ENCODE assay signal across 12 cellular contexts in the genomic region with DNA sequence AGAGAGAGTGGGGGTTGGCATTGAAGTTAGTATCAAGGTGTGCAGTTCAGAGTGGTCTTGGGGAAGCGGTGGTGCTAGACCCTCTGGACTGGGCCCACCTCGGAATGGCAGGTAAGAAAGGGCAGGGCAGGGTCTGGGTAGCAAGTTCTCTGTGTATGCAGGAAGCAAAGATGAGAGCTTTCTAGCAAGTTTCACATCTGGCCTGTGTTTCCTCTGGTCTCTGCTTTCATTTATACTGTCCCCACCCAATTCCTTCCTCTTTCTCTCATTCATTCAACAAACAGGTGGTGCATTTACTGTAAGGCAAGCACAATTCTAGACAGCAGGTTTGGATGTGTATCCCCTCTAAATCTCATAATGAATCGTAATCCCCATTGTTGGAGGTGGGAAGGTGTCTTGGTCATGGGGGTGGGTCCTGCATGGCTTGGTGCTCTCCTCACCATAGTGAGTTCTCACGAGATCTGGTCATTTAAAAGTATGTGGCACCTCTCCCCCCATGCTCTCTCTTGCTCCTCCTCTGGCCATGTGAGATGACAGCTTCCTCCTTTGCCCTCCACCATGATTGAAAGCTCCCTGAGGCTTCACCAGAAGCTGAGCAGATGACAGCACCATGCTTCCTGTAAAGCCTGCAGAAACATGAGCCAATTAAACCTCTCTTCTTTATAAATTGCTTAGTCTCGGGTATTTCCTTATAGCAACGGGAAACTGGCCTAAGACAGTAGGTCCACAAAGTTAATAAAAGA. TPM values are rescaled to one million over a fixed set of nuclear protein-coding genes. Genes with fewer than 3 reads are reported as not detected.
A peak's percentile ranks its signal among the peaks of the same experiment; 100 is the strongest.
DNase-seq lines count a peak whose midpoint lies in the region; ATAC-seq and TF ChIP-seq lines count a peak whose summit lies in the region.
"Had no signal": no experiment of that assay in that cellular context is flagged by ENCODE, and none has a peak within 500 bp of the region (broad histone marks: within the 10 kb centered on the region; RNA-seq: fewer than 3 reads in every experiment).

No MANE protein-coding gene starts in this region.

- no peak for TF ChIP-seq POLR2A in ovary (IDR thresholded peaks at IDR 0.05)
- no peak for TF ChIP-seq POLR2A in GM18505 (IDR thresholded peaks at IDR 0.05; ENCODE audit: borderline replicate concordance, extremely low read depth, insufficient read depth, insufficient read length)

- TF ChIP-seq CTCF in HL-60 (IDR thresholded peaks at IDR 0.05; ENCODE audit: insufficient read depth, low read length) (no peak), ovary (IDR thresholded peaks at IDR 0.05) (no peak), WTC11 (IDR thresholded peaks at IDR 0.05) (no peak)

- no peaks in the 10 kb centered on the region for H3K9me3 ChIP-seq in CD8-positive, alpha-beta memory T cell (ENCODE audit: low read length)
- H3K9me3 ChIP-seq in ovary, result no peaks in the 10 kb centered on the region
- H3K9me3 ChIP-seq in SJCRH30 (replicated peaks), result 0 out of 2 replicates have a peak, but pooled peaks cover 3% of the 10 kb centered on the region

- POLR2A ChIA-PET in CD8-positive, alpha-beta memory T cell (lab: Charles Lee), result interaction anchor here (0.9 to 1.9 kb wide), 4 partner anchors 28 to 36 kb away, joined by 3 to 13 read pairs (median 6); no protein-coding TSS in a partner anchor
- POLR2A ChIA-PET in WTC11 (lab: Charles Lee), result no interaction called here

- no peak for DNase-seq in CD8-positive, alpha-beta memory T cell
- DNase-seq in HL-60 (ENCODE audit: low read depth in 1 of 2, low spot score in 1 of 2) (no peak), ovary (no peak), medulla oblongata (ENCODE audit: extremely low spot score) (no peak), WTC11 (ENCODE audit: low spot score) (no peak), SJCRH30 (no peak)
- DNase-seq: NCI-H2029 treated with DMSO at 0.1 percent for 48 hours; nephron progenitor cell; SHP77; stimulated activated CD4-positive, alpha-beta T cell treated with anti-CD3 and anti-CD28 coated beads, Interleukin-4, amount 100 ng/mL, for 24 hours had no signal

- ATAC-seq in WTC11, result no peak
- ATAC-seq in GM18505 (IDR thresholded peaks at IDR 0.05; ENCODE audit: unreplicated experiment), result no peak

- H3K4me3 ChIP-seq in CD8-positive, alpha-beta memory T cell (ENCODE audit: low read length), result no peak overlapping the region
- H3K4me3 ChIP-seq in HL-60 (replicated peaks; ENCODE audit: insufficient read depth, low read length), result no peak overlapping the region
- no peak overlapping the region for H3K4me3 ChIP-seq in ovary
- no peak overlapping the region for H3K4me3 ChIP-seq in SJCRH30

- intact Hi-C loops in ovary (cut with DNase I), result loop anchor here (1.0 to 10.0 kb wide), 8 partner anchors 95 to 395 kb away; partner anchors contain the start of genes COX7A2L (in 3 of the 4) and KCNG3 (in 1 of the 4)

- no peak overlapping the region for H3K27ac ChIP-seq in CD8-positive, alpha-beta memory T cell (ENCODE audit: low read depth, low read length)
- H3K27ac ChIP-seq in HL-60 (replicated peaks) (peak overlapping the region; percentile 67), cingulate gyrus (ENCODE audit: low read depth, low read length) (peak overlapping the region; percentile 44), ovary (peak overlapping the region; percentile 4 to 51), SJCRH30 (no peak overlapping the region)

- TF ChIP-seq EP300 in ovary (IDR thresholded peaks at IDR 0.05), result no peak

- H3K27ac Mint-ChIP-seq in CD8-positive, alpha-beta memory T cell, result peak overlapping the region; percentile 51 to 99 (median 95)
- no peak overlapping the region for H3K27ac Mint-ChIP-seq in WTC11

- H3K27me3 Mint-ChIP-seq in CD8-positive, alpha-beta memory T cell, result peaks cover 0 to 2% of the 10 kb centered on the region in 2 donors
- peaks cover 21% of the 10 kb centered on the region for H3K27me3 Mint-ChIP-seq in WTC11 (ENCODE audit: low read depth)

- H3K27me3 ChIP-seq in CD8-positive, alpha-beta memory T cell (ENCODE audit: insufficient read depth, low read length, poor library complexity, severe bottlenecking), result no peaks in the 10 kb centered on the region
- peaks cover 8% of the 10 kb centered on the region for H3K27me3 ChIP-seq in HL-60 (ENCODE audit: insufficient read depth, poor library complexity, severe bottlenecking)
- no peaks in the 10 kb centered on the region for H3K27me3 ChIP-seq in ovary
- no peaks in the 10 kb centered on the region for H3K27me3 ChIP-seq in SJCRH30

- peaks cover 0 to 2% (median 0%) of the 10 kb centered on the region in 5 donors for H3K9me3 Mint-ChIP-seq in CD8-positive, alpha-beta memory T cell
- H3K9me3 Mint-ChIP-seq in WTC11, result peaks cover 12% of the 10 kb centered on the region

- H3K4me1 Mint-ChIP-seq in CD8-positive, alpha-beta memory T cell, result peaks cover 47 to 55% (median 49%) of the 10 kb centered on the region in 3 donors
- H3K4me1 Mint-ChIP-seq in WTC11, result peaks cover 24% of the 10 kb centered on the region

- WGBS in ovary, 3 donors, result 94 to 98% (median 96%) methylated on average over 6 of the region's 6 CpGs

- H3K4me1 ChIP-seq in CD8-positive, alpha-beta memory T cell (ENCODE audit: insufficient read depth, low read length), result peaks cover 63% of the 10 kb centered on the region
- H3K4me1 ChIP-seq in ovary (ENCODE audit: insufficient read depth) (peaks cover 4% of the 10 kb centered on the region), SJCRH30 (peaks cover 23% of the 10 kb centered on the region)

- peak overlapping the region; percentile 33 to 87 (median 73) for H3K4me3 Mint-ChIP-seq in CD8-positive, alpha-beta memory T cell
- H3K4me3 Mint-ChIP-seq in WTC11, result no peak overlapping the region

- H3K36me3 ChIP-seq in CD8-positive, alpha-beta memory T cell (ENCODE audit: insufficient read depth, low read length), result no peaks in the 10 kb centered on the region
- H3K36me3 ChIP-seq in ovary (no peaks in the 10 kb centered on the region), SJCRH30 (no peaks in the 10 kb centered on the region)

- CTCF ChIA-PET in CD8-positive, alpha-beta memory T cell (lab: Charles Lee), result interaction anchor here (0.9 to 7.5 kb wide), 8 partner anchors 13 to 139 kb away, joined by 3 to 63 read pairs (median 4); no protein-coding TSS in a partner anchor
- CTCF ChIA-PET in WTC11 (lab: Charles Lee), result no interaction called here

- H3K36me3 Mint-ChIP-seq in CD8-positive, alpha-beta memory T cell, result no peaks in the 10 kb centered on the region
- H3K36me3 Mint-ChIP-seq in WTC11, result peaks cover 9% of the 10 kb centered on the region

TF ChIP-seq in WTC11, 78 proteins besides CTCF, POLR2A, EP300 and RAD21:
- TF ChIP-seq SMAD4 (CRISPR knock-in tag; IDR thresholded peaks at IDR 0.05) (no peak), SOX15 (CRISPR knock-in tag; IDR thresholded peaks at IDR 0.05) (no peak), PREB (CRISPR knock-in tag; IDR thresholded peaks at IDR 0.05; ENCODE audit: borderline replicate concordance) (no peak)
- TF ChIP-seq, protein P1, sequence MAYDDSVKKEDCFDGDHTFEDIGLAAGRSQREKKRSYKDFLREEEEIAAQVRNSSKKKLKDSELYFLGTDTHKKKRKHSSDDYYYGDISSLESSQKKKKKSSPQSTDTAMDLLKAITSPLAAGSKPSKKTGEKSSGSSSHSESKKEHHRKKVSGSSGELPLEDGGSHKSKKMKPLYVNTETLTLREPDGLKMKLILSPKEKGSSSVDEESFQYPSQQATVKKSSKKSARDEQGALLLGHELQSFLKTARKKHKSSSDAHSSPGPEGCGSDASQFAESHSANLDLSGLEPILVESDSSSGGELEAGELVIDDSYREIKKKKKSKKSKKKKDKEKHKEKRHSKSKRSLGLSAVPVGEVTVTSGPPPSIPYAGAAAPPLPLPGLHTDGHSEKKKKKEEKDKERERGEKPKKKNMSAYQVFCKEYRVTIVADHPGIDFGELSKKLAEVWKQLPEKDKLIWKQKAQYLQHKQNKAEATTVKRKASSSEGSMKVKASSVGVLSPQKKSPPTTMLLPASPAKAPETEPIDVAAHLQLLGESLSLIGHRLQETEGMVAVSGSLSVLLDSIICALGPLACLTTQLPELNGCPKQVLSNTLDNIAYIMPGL (CRISPR knock-in tag; IDR thresholded peaks at IDR 0.05), result no peak

RNA-seq across cellular contexts. Expression of gene PKDCC, which starts 51.8 kb away (rescaled TPM):
- under 1 TPM in 1 of 2 experiments, not detected in 1; 0.28 TPM for total RNA-seq in CD8-positive, alpha-beta memory T cell
- 0.78 TPM for polyA plus RNA-seq in CD8-positive, alpha-beta memory T cell
- total RNA-seq in ovary (100 to 1,000 TPM in 6 of 7 donors, 10 to 100 TPM in 1; 90.6 to 576 (median 272) TPM), WTC11 (2021) (15.1 to 27.3 TPM (median 15.6 TPM) in 3 replicates)
- polyA plus RNA-seq in ovary, result 100 to 1,000 TPM in 1 of 2 donors, 10 to 100 TPM in 1; 58.5 to 117 TPM
- total RNA-seq in SJCRH30 (2014; rRNA removed; shearing (Covaris generic)), result 361 and 363 TPM in 2 replicates

Comparison
In these comparisons a context has a peak if more than half of its experiments do, and no peak if none do; other contexts are left out.
1. H3K27ac ChIP-seq: peak in HL-60 (single experiment), cingulate gyrus (single experiment) and ovary (2 of 2); none in CD8-positive, alpha-beta memory T cell (single experiment) and SJCRH30 (single experiment).
2. RNA of gene PKDCC, which starts 51.8 kb away (total RNA-seq): 361 to 363 TPM in SJCRH30, 90.6 to 576 TPM in ovary and 15.1 to 27.3 TPM in WTC11; 0.28 TPM in CD8-positive, alpha-beta memory T cell; every median in the first group is over 10 times any median in the second.